ENCODE assay signal across 1 cellular context in genomic region chr17:14231187-14231586, GRCh38.
TF ChIP-seq lines count a peak whose summit lies in the region.

No MANE protein-coding gene starts in this region.

TF ChIP-seq in HepG2, 621 proteins besides CTCF, POLR2A, EP300 and RAD21:
- peak in 1 of 2 experiments; percentile 59; a peak in 1 of 4 replicates for TF ChIP-seq ATF4 (CRISPR knock-in tag; IDR thresholded peaks at IDR 0.05)
